In genomic region chr12:49366652-49367380, GRCh38 we compare ENCODE assay signal across 8 cellular contexts. TPM values are rescaled to one million over a fixed set of nuclear protein-coding genes. Genes with fewer than 3 reads are reported as not detected.
DNase-seq lines count a peak whose midpoint lies in the region; TF ChIP-seq lines count a peak whose summit lies in the region.

No MANE protein-coding gene starts in this region.

- no peak for TF ChIP-seq EP300 in stomach (IDR thresholded peaks at IDR 0.05)

- peak; percentile 60 for TF ChIP-seq POLR2A in Raji (IDR thresholded peaks at IDR 0.05; ENCODE audit: insufficient read depth, low read depth, low read length)
- TF ChIP-seq POLR2A in stomach (IDR thresholded peaks at IDR 0.05): no peak

- H3K4me3 Mint-ChIP-seq in neural progenitor cell: peak overlapping the region; percentile 94

- H3K9me3 ChIP-seq in Loucy (ENCODE audit: insufficient read depth, low read depth, low read length) (no peaks in the 10 kb centered on the region), neural progenitor cell (ENCODE audit: low read depth) (no peaks in the 10 kb centered on the region), stomach (no peaks in the 10 kb centered on the region)

- peak overlapping the region; percentile 96 for H3K9ac ChIP-seq in Loucy (ENCODE audit: low read depth, low read length, poor library complexity, severe bottlenecking)
- H3K9ac ChIP-seq in neural progenitor cell: peak overlapping the region; percentile 84

- H2AFZ ChIP-seq in Loucy (ENCODE audit: low read length) (peak overlapping the region; percentile 98), neural progenitor cell (replicated peaks) (peak overlapping the region; percentile 91)

- peaks cover 19% of the 10 kb centered on the region for H3K4me1 Mint-ChIP-seq in neural progenitor cell

- peak; percentile 98 for DNase-seq in Daoy (ENCODE audit: low read depth)
- DNase-seq in H4 (ENCODE audit: low spot score): peak; percentile 88
- peak; percentile 95 for DNase-seq in activated effector memory CD4-positive, alpha-beta T cell treated with anti-CD3 and anti-CD28 coated beads, Interleukin-2, amount 50 U/mL, for 16 hours
- peak; percentile 96 for DNase-seq in fibroblast of villous mesenchyme (ENCODE audit: low read depth)
- DNase-seq in neural progenitor cell (ENCODE audit: low spot score): peak; percentile 99
- peak; percentile 91 for DNase-seq in stomach

- H3K27me3 ChIP-seq in Loucy (ENCODE audit: insufficient read depth, low read length, poor library complexity, severe bottlenecking) (no peaks in the 10 kb centered on the region), neural progenitor cell (peaks cover 6% of the 10 kb centered on the region), stomach (no peaks in the 10 kb centered on the region)

- H3K79me2 ChIP-seq in Loucy (ENCODE audit: insufficient read depth, low read length) (peaks cover 43% of the 10 kb centered on the region), neural progenitor cell (ENCODE audit: low read depth) (peaks cover 42% of the 10 kb centered on the region)

- 0 out of 2 replicates have a peak, but pooled peaks have one; percentile 11 for TF ChIP-seq CTCF in Loucy (conservative IDR thresholded peaks at IDR 0.05; ENCODE audit: low read length)
- peak; percentile 21 for TF ChIP-seq CTCF in fibroblast of villous mesenchyme (IDR thresholded peaks at IDR 0.05; ENCODE audit: insufficient read depth, low read depth, low read length)
- TF ChIP-seq CTCF in neural progenitor cell (IDR thresholded peaks at IDR 0.05): peak; percentile 37
- peak in 3 of 7 experiments; percentile 17 to 38 (median 36) for TF ChIP-seq CTCF in stomach (IDR thresholded peaks at IDR 0.05)

- intact Hi-C loops in stomach (cut with DNase I; ENCODE audit: low total_unique reads): no loop called here

- WGBS in stomach, 5 donors: 0 to 1% (median 1%) methylated on average over 82 to 97 of the region's 97 CpGs

- H3K4me2 ChIP-seq in Loucy (ENCODE audit: low read depth, low read length, poor library complexity, severe bottlenecking): peak overlapping the region; percentile 84
- peak overlapping the region; percentile 93 for H3K4me2 ChIP-seq in neural progenitor cell

- peaks cover 9% of the 10 kb centered on the region for H3K36me3 Mint-ChIP-seq in neural progenitor cell

- peak overlapping the region; percentile 96 for H3K27ac Mint-ChIP-seq in neural progenitor cell

- H3K9me2 ChIP-seq in Loucy (replicated peaks; ENCODE audit: low read depth, low read length): no peaks in the 10 kb centered on the region

- peaks cover 3% of the 10 kb centered on the region; the same call in 1 of the 2 replicates for H3F3A ChIP-seq in Loucy (ENCODE audit: low read depth)
- H3F3A ChIP-seq in neural progenitor cell (ENCODE audit: low read depth): peaks cover 43% of the 10 kb centered on the region

- H3K9me3 Mint-ChIP-seq in neural progenitor cell: no peaks in the 10 kb centered on the region

- H3K4me1 ChIP-seq in Loucy (ENCODE audit: insufficient read depth, low read length, poor library complexity, severe bottlenecking) (peaks cover 50% of the 10 kb centered on the region), neural progenitor cell (peaks cover 14% of the 10 kb centered on the region), stomach (peaks cover 22 to 40% (median 29%) of the 10 kb centered on the region in 4 donors)

- no peaks in the 10 kb centered on the region for H3K27me3 Mint-ChIP-seq in neural progenitor cell (ENCODE audit: insufficient read depth, low read depth)

- H3K36me3 ChIP-seq in Loucy (ENCODE audit: insufficient read depth, low read length) (no peaks in the 10 kb centered on the region), neural progenitor cell (no peaks in the 10 kb centered on the region), stomach (no peaks in the 10 kb centered on the region)

- peak overlapping the region; percentile 97 for H3K27ac ChIP-seq in neural progenitor cell
- peak overlapping the region; percentile 90 to 97 (median 94) for H3K27ac ChIP-seq in stomach

- peak overlapping the region; percentile 92 for H3K4me3 ChIP-seq in Loucy (ENCODE audit: low read length, poor library complexity, severe bottlenecking)
- peak overlapping the region; percentile 71 for H3K4me3 ChIP-seq in fibroblast of villous mesenchyme (ENCODE audit: low read depth, low read length)
- peak overlapping the region; percentile 89 for H3K4me3 ChIP-seq in neural progenitor cell
- H3K4me3 ChIP-seq in stomach: peak overlapping the region; percentile 62 to 89 (median 72)

- H4K20me1 ChIP-seq in Loucy (ENCODE audit: insufficient read depth, low read length, poor library complexity, severe bottlenecking): peaks cover 24% of the 10 kb centered on the region
- H4K20me1 ChIP-seq in neural progenitor cell (ENCODE audit: low read depth): peaks cover 26% of the 10 kb centered on the region

RNA-seq across cellular contexts. Expression of gene SPATS2, which starts 0.4 kb away (rescaled TPM):
- 20.9 and 32.3 TPM in 2 replicates for total RNA-seq in Daoy (2014; rRNA removed; shearing (Covaris generic))
- total RNA-seq in H4 (2014; rRNA removed; shearing (Covaris generic)): 24.4 and 34.1 TPM in 2 replicates
- 30.6 and 32.4 TPM in 2 replicates for total RNA-seq in fibroblast of villous mesenchyme
- total RNA-seq in neural progenitor cell (ENCODE audit: low replicate concordance): 45.2 and 49.5 TPM in 2 replicates
- 100 to 1,000 TPM in 1 of 5 donors, 10 to 100 TPM in 4; 14.8 to 194 (median 24.8) TPM for total RNA-seq in stomach
- 10 to 100 TPM in 2 of 3 donors, 1 to 10 TPM in 1; 8.0 to 15.9 (median 14.4) TPM for polyA plus RNA-seq in stomach

RNA-seq across cellular contexts. Expression of gene DNAJC22, which starts 20.1 kb away (rescaled TPM):
- total RNA-seq in Daoy (2014; rRNA removed; shearing (Covaris generic)): 2.4 and 2.7 TPM in 2 replicates
- 14.3 TPM in 2 replicates for total RNA-seq in H4 (2014; rRNA removed; shearing (Covaris generic))
- total RNA-seq in fibroblast of villous mesenchyme (1.7 and 2.6 TPM in 2 replicates), neural progenitor cell (ENCODE audit: low replicate concordance) (0.34 and 0.39 TPM in 2 replicates), stomach (10 to 100 TPM in 2 of 5 donors, 1 to 10 TPM in 2, not detected in 1; 3.1 to 54.7 (median 13.9) TPM)
- 1 to 10 TPM; 1.5 to 1.6 (median 1.5) TPM for polyA plus RNA-seq in stomach

RNA-seq across cellular contexts. Expression of gene C1QL4, which starts 29.8 kb away (rescaled TPM):
- total RNA-seq in Daoy (2014; rRNA removed; shearing (Covaris generic)): 0.06 and 0.80 TPM in 2 replicates
- total RNA-seq in H4 (2014; rRNA removed; shearing (Covaris generic)): 2.6 and 3.8 TPM in 2 replicates
- total RNA-seq in fibroblast of villous mesenchyme (under 0.01 TPM in 1 of 2 replicates, not detected in the other), neural progenitor cell (ENCODE audit: low replicate concordance) (0.84 and 2.8 TPM in 2 replicates), stomach (not detected)
- polyA plus RNA-seq in stomach: not detected

RNA-seq across cellular contexts. Expression of gene TROAP, which starts 43.8 kb away (rescaled TPM):
- total RNA-seq in Daoy (2014; rRNA removed; shearing (Covaris generic)): 45.5 and 48.3 TPM in 2 replicates
- 39.8 and 56.9 TPM in 2 replicates for total RNA-seq in H4 (2014; rRNA removed; shearing (Covaris generic))
- total RNA-seq in fibroblast of villous mesenchyme (11.3 and 14.7 TPM in 2 replicates), neural progenitor cell (ENCODE audit: low replicate concordance) (40.0 and 66.4 TPM in 2 replicates), stomach (10 to 100 TPM in 2 of 5 donors, 1 to 10 TPM in 3; 1.4 to 54.2 (median 8.5) TPM)
- 10 to 100 TPM in 1 of 3 donors, 1 to 10 TPM in 2; 3.2 to 15.7 (median 8.9) TPM for polyA plus RNA-seq in stomach

Comparison
In these comparisons a context has a peak if more than half of its experiments do, and no peak if none do; other contexts are left out.
1. Peak in every context shown above with its lines: DNase-seq, H3K4me3 ChIP-seq and H3K27ac ChIP-seq.